8 cellular contexts compared by ENCODE assay signal in the genomic region with DNA sequence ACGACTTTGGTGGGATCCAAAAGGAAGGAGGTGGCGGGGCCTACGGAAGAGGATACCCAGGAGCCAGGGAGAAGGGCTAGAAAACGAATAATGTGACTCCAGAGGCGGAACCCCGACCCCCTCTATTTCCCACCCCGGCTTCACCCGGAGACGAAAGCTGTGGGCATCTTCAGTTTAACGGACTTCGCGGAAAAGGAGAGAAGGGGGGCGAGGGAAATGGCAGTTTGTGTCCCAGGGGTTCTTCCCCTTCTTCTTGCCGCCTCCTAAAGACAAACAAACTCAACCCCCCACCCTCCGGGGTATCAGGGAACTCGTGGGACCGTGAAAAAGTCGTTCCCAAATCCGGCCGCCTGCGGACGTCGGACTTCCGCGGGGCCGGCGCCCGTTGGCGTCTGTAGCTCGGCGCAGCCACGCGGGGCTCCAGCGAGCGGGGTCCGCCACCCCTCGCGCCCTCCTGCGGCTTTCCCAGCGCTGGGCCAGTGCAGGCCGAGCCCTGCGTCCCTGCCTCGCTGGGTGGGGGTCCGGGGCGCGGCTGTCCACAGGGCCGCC. TPM values are rescaled to one million over a fixed set of nuclear protein-coding genes. Genes with fewer than 3 reads are reported as not detected.
A peak's percentile ranks its signal among the peaks of the same experiment; 100 is the strongest.
DNase-seq lines count a peak whose midpoint lies in the region; ATAC-seq and TF ChIP-seq lines count a peak whose summit lies in the region.

No MANE protein-coding gene starts in this region.

- H3K27ac ChIP-seq in DND-41 (ENCODE audit: low read length) (peak overlapping the region; percentile 95), caudate nucleus (ENCODE audit: low read depth, low read length) (peak overlapping the region; percentile 80), mesenchymal stem cell (ENCODE audit: low read length, poor library complexity, severe bottlenecking) (no peak overlapping the region), transverse colon (peak overlapping the region; percentile 4 to 32 (median 17))

- H3K4me3 ChIP-seq in DND-41 (ENCODE audit: low read depth in 1 of 2, low read length in 2 of 2) (peak overlapping the region; percentile 40 to 64; a peak in 3 of 4 replicates), mesenchymal stem cell (ENCODE audit: insufficient read depth in 1 of 2, low read depth in 1 of 2, low read length in 2 of 2) (peak overlapping the region; percentile 62 to 80), transverse colon (peak overlapping the region; percentile 28 to 63 (median 44))

- peaks cover 57% of the 10 kb centered on the region for H3K4me1 ChIP-seq in DND-41 (ENCODE audit: insufficient read depth, low read length)
- H3K4me1 ChIP-seq in mesenchymal stem cell (ENCODE audit: control insufficient read depth, insufficient read depth, low read depth, low read length) = peaks cover 16% of the 10 kb centered on the region
- H3K4me1 ChIP-seq in transverse colon = peaks cover 0 to 46% (median 34%) of the 10 kb centered on the region in 4 donors

- peak overlapping the region; percentile 9 to 86 for H3K4ac ChIP-seq in mesenchymal stem cell (ENCODE audit: low read depth in 1 of 2, low read length in 2 of 2)

- peak overlapping the region; percentile 92 for H4K91ac ChIP-seq in mesenchymal stem cell (ENCODE audit: low read length)

- H2BK12ac ChIP-seq in mesenchymal stem cell (ENCODE audit: low read length in 2 of 2) = peak overlapping the region in 1 of 2 experiments; percentile 83

- peak overlapping the region; percentile 95 for H3K9ac ChIP-seq in DND-41 (ENCODE audit: low read depth, low read length)
- H3K9ac ChIP-seq in mesenchymal stem cell (ENCODE audit: low read length) = no peak overlapping the region

- H3K14ac ChIP-seq in mesenchymal stem cell (ENCODE audit: low read length in 2 of 2) = peak overlapping the region in 1 of 2 experiments; percentile 9

- H4K8ac ChIP-seq in mesenchymal stem cell (ENCODE audit: low read length) = peak overlapping the region; percentile 92

- ATAC-seq in DND-41 (ENCODE audit: insufficient read depth, low read depth) (peak; percentile 13), GM21786 (IDR thresholded peaks at IDR 0.05; ENCODE audit: unreplicated experiment) (peak; percentile 11), HG02840 (IDR thresholded peaks at IDR 0.05; ENCODE audit: low FRiP score, unreplicated experiment) (no peak)

- H3K9me3 ChIP-seq in DND-41 (ENCODE audit: insufficient read depth, low read length, severe bottlenecking) (no peaks in the 10 kb centered on the region), mesenchymal stem cell (ENCODE audit: control insufficient read depth, low read length) (no peaks in the 10 kb centered on the region), transverse colon (no peaks in the 10 kb centered on the region)

- in situ Hi-C loops in transverse colon (cut with MboI; ENCODE audit: low pct_ligation_motif_present in 1 of 4, low pct_unique_long_range_greater_than_20kb in 1 of 4, low sequenced_read_pairs in 3 of 4) = no loop called here

- peak overlapping the region; percentile 69; the same call in 1 of the 2 replicates for H2AFZ ChIP-seq in DND-41 (ENCODE audit: low read depth, low read length)
- no peak overlapping the region for H2AFZ ChIP-seq in mesenchymal stem cell (ENCODE audit: low read depth, low read length)

- TF ChIP-seq EP300 in transverse colon (IDR thresholded peaks at IDR 0.05; ENCODE audit: low read depth) = no peak

- peak overlapping the region in 1 of 2 experiments; percentile 54 for H3K23ac ChIP-seq in mesenchymal stem cell (ENCODE audit: low read length in 2 of 2)

- H3K4me2 ChIP-seq in DND-41 (ENCODE audit: insufficient read depth, low read length) = peak overlapping the region; percentile 65
- H3K4me2 ChIP-seq in mesenchymal stem cell (ENCODE audit: low read length, poor library complexity, severe bottlenecking) = peak overlapping the region; percentile 97

- 1% methylated on average over 34 of the region's 47 CpGs for WGBS in mesenchymal stem cell
- WGBS in transverse colon (ENCODE audit: low coverage in 1 of 2), 2 donors = 4 to 17% methylated on average over 6 to 41 of the region's 47 CpGs

- no peaks in the 10 kb centered on the region for H3K79me1 ChIP-seq in mesenchymal stem cell (replicated peaks; ENCODE audit: low read length, poor library complexity, severe bottlenecking)

- H3K79me2 ChIP-seq in DND-41 (ENCODE audit: insufficient read depth, low read length) = peaks cover 70% of the 10 kb centered on the region

- no peak overlapping the region for H2BK15ac ChIP-seq in mesenchymal stem cell (ENCODE audit: low read depth, poor library complexity, severe bottlenecking)

- TF ChIP-seq POLR2A in transverse colon (IDR thresholded peaks at IDR 0.05) = no peak

- H2BK120ac ChIP-seq in mesenchymal stem cell (ENCODE audit: low read depth, low read length) = peak overlapping the region; percentile 45

- peak overlapping the region; percentile 82 to 95 for H3K18ac ChIP-seq in mesenchymal stem cell (ENCODE audit: low read depth in 1 of 2, low read length in 2 of 2)

- no peaks in the 10 kb centered on the region for H4K20me1 ChIP-seq in DND-41 (ENCODE audit: insufficient read depth, low read length)

- H2AK5ac ChIP-seq in mesenchymal stem cell (ENCODE audit: low read length, severe bottlenecking) = no peak overlapping the region

- H3K36me3 ChIP-seq in DND-41 (ENCODE audit: insufficient read depth, low read length) (peaks cover 24% of the 10 kb centered on the region), mesenchymal stem cell (ENCODE audit: control insufficient read depth in 1 of 2, insufficient read depth in 2 of 2, low read depth in 1 of 2, low read length in 2 of 2) (no peaks in the 10 kb centered on the region), transverse colon (no peaks in the 10 kb centered on the region)

- peak; percentile 51 for TF ChIP-seq CTCF in DND-41 (IDR thresholded peaks at IDR 0.05; ENCODE audit: borderline replicate concordance, extremely low read depth, low read length, poor library complexity, severe bottlenecking)
- TF ChIP-seq CTCF in transverse colon (IDR thresholded peaks at IDR 0.05) = peak in 2 of 5 experiments; percentile 9 to 10

- H3K27me3 ChIP-seq in DND-41 (ENCODE audit: insufficient read depth, low read length, poor library complexity) (no peaks in the 10 kb centered on the region), mesenchymal stem cell (ENCODE audit: control insufficient read depth in 1 of 2, insufficient read depth in 1 of 2, low read length in 2 of 2) (peaks cover 33 to 71% of the 10 kb centered on the region in 2 experiments), transverse colon (peaks cover 79% of the 10 kb centered on the region)

- peak; percentile 83 for DNase-seq in DND-41
- peak; percentile 71 for DNase-seq in OCI-M1 (lab: John Stamatoyannopoulos, UW)
- no peak for DNase-seq in caudate nucleus (lab: John Stamatoyannopoulos, UW)
- peak; percentile 60 for DNase-seq in mesenchymal stem cell
- peak; percentile 26 for DNase-seq in transverse colon
- DNase-seq in NCI-H446 (lab: John Stamatoyannopoulos, UW) = no peak

- intact Hi-C loops in transverse colon (cut with DNase I; ENCODE audit: low total_unique reads) = loop anchor here (5.0 kb wide), 1 partner anchor 1285 kb away; no protein-coding TSS in a partner anchor

- no peak overlapping the region for H2BK5ac ChIP-seq in mesenchymal stem cell (ENCODE audit: low read depth, low read length, poor library complexity, severe bottlenecking)

RNA-seq across cellular contexts. Expression of gene LEF1, which starts 3.6 kb away (rescaled TPM):
- polyA plus RNA-seq in mesenchymal stem cell (2013, experiment 1 of 2) = 11.8 TPM
- polyA plus RNA-seq in mesenchymal stem cell (2013, experiment 2 of 2) = 10.3 TPM
- total RNA-seq in transverse colon = 10 to 100 TPM in 1 of 4 donors, 1 to 10 TPM in 3; 1.4 to 29.2 (median 8.7) TPM

Comparison
In these comparisons a context has a peak if more than half of its experiments do, and no peak if none do; other contexts are left out.
1. DNase-seq: peak in DND-41 (single experiment), OCI-M1 (single experiment), mesenchymal stem cell (single experiment) and transverse colon (single experiment); none in caudate nucleus (0 of 61) and NCI-H446 (0 of 2).
2. Peak in every context shown above with its lines, with median percentiles within 50 percentile points of each other: H3K4me3 ChIP-seq.